16 cellular contexts compared by ENCODE assay signal in genomic region chr9:89554307-89554706, GRCh38. TPM values are rescaled to one million over a fixed set of nuclear protein-coding genes. Genes with fewer than 3 reads are reported as not detected.
A peak's percentile ranks its signal among the peaks of the same experiment; 100 is the strongest.
DNase-seq lines count a peak whose midpoint lies in the region; ATAC-seq and TF ChIP-seq lines count a peak whose summit lies in the region.
"Had no signal": no experiment of that assay in that cellular context is flagged by ENCODE, and none has a peak within 500 bp of the region (broad histone marks: within the 10 kb centered on the region; RNA-seq: fewer than 3 reads in every experiment).

No MANE protein-coding gene starts in this region.

- no peak for DNase-seq in activated T-cell treated with anti-CD3 and anti-CD28 coated beads, Interleukin-2, amount 50 U/mL, for 72 hours
- no peak for DNase-seq in activated T-cell treated with anti-CD3 and anti-CD28 coated beads, Interleukin-2, amount 50 U/mL, for 48 hours
- DNase-seq in left lobe of liver (ENCODE audit: low spot score), result peak; percentile 19
- no peak for DNase-seq in stimulated activated effector memory CD8-positive, alpha-beta T cell treated with anti-CD3 and anti-CD28 coated beads, Interleukin-12 subunit alpha, Interleukin-12 subunit beta, amount 100 ng/mL, for 72 hours (ENCODE audit: low spot score in 2 of 2)
- no peak for DNase-seq in nucleus accumbens (lab: John Stamatoyannopoulos, UW)
- DNase-seq in CD4-positive, alpha-beta T cell, result no peak
- DNase-seq in UCSD-AML1 (lab: John Stamatoyannopoulos, UW; ENCODE audit: unreplicated experiment), result no peak
- DNase-seq: 8988T; CD8-positive, alpha-beta T cell; COR-L47; DMS153; EL; H7 had no signal

- H3K4me3 Mint-ChIP-seq in activated T-cell treated with anti-CD3 and anti-CD28 coated beads, Interleukin-2, amount 50 U/mL, for 72 hours, result no peak overlapping the region
- H3K4me3 Mint-ChIP-seq in stimulated activated effector memory CD8-positive, alpha-beta T cell treated with anti-CD3 and anti-CD28 coated beads, Interleukin-12 subunit alpha, Interleukin-12 subunit beta, amount 100 ng/mL, for 72 hours, result no peak overlapping the region
- H3K4me3 Mint-ChIP-seq in CD4-positive, alpha-beta T cell, result no peak overlapping the region
- H3K4me3 Mint-ChIP-seq: CD8-positive, alpha-beta T cell; GM23338 had no signal

- peaks cover 6% of the 10 kb centered on the region for H3K27me3 Mint-ChIP-seq in activated T-cell treated with anti-CD3 and anti-CD28 coated beads, Interleukin-2, amount 50 U/mL, for 72 hours (ENCODE audit: low read depth)
- no peaks in the 10 kb centered on the region for H3K27me3 Mint-ChIP-seq in CD4-positive, alpha-beta T cell

- H3K27ac ChIP-seq in CD4-positive, alpha-beta T cell (ENCODE audit: low read depth, low read length), result no peak overlapping the region
- H3K27ac ChIP-seq: C4-2B had no signal

- POLR2A ChIA-PET in CD4-positive, alpha-beta T cell (lab: Charles Lee), result interaction anchor here (0.7 kb wide), 1 partner anchor 23 kb away, joined by 3 read pairs; no protein-coding TSS in a partner anchor

- H3K27ac Mint-ChIP-seq in activated T-cell treated with anti-CD3 and anti-CD28 coated beads, Interleukin-2, amount 50 U/mL, for 72 hours, result peak overlapping the region; percentile 38
- H3K27ac Mint-ChIP-seq in stimulated activated effector memory CD8-positive, alpha-beta T cell treated with anti-CD3 and anti-CD28 coated beads, Interleukin-12 subunit alpha, Interleukin-12 subunit beta, amount 100 ng/mL, for 72 hours, result peak overlapping the region; percentile 7
- H3K27ac Mint-ChIP-seq in CD4-positive, alpha-beta T cell, result no peak overlapping the region
- H3K27ac Mint-ChIP-seq: CD8-positive, alpha-beta T cell; GM23338 had no signal

- no peaks in the 10 kb centered on the region for H3K9me3 Mint-ChIP-seq in activated T-cell treated with anti-CD3 and anti-CD28 coated beads, Interleukin-2, amount 50 U/mL, for 72 hours
- H3K9me3 Mint-ChIP-seq in stimulated activated effector memory CD8-positive, alpha-beta T cell treated with anti-CD3 and anti-CD28 coated beads, Interleukin-12 subunit alpha, Interleukin-12 subunit beta, amount 100 ng/mL, for 72 hours, result no peaks in the 10 kb centered on the region
- H3K9me3 Mint-ChIP-seq in CD4-positive, alpha-beta T cell, result no peaks in the 10 kb centered on the region
- H3K9me3 Mint-ChIP-seq: CD8-positive, alpha-beta T cell; GM23338 had no signal

- CTCF ChIA-PET in CD4-positive, alpha-beta T cell (lab: Charles Lee), result interaction anchor here (7.2 kb wide), 1 partner anchor 123 kb away, joined by 156 read pairs; no protein-coding TSS in a partner anchor

- TF ChIP-seq CTCF in CD4-positive, alpha-beta T cell (IDR thresholded peaks at IDR 0.05), result no peak

- no peak for ATAC-seq in activated T-cell treated with anti-CD3 and anti-CD28 coated beads, Interleukin-2, amount 50 U/mL, for 72 hours (replicated peaks in 1 of 2)
- no peak for ATAC-seq in left lobe of liver
- ATAC-seq in stimulated activated effector memory CD8-positive, alpha-beta T cell treated with anti-CD3 and anti-CD28 coated beads, Interleukin-12 subunit alpha, Interleukin-12 subunit beta, amount 100 ng/mL, for 72 hours, result no peak
- ATAC-seq in CD4-positive, alpha-beta T cell (ENCODE audit: poor library complexity), result no peak
- ATAC-seq in HG03521 (IDR thresholded peaks at IDR 0.05; ENCODE audit: unreplicated experiment), result no peak
- ATAC-seq: CD8-positive, alpha-beta T cell had no signal

- H3K9me3 ChIP-seq in CD4-positive, alpha-beta T cell (ENCODE audit: control insufficient read depth, low read length), result no peaks in the 10 kb centered on the region

- H3K36me3 Mint-ChIP-seq in activated T-cell treated with anti-CD3 and anti-CD28 coated beads, Interleukin-2, amount 50 U/mL, for 72 hours (ENCODE audit: insufficient read depth in 2 of 2), result no peaks in the 10 kb centered on the region
- H3K36me3 Mint-ChIP-seq in stimulated activated effector memory CD8-positive, alpha-beta T cell treated with anti-CD3 and anti-CD28 coated beads, Interleukin-12 subunit alpha, Interleukin-12 subunit beta, amount 100 ng/mL, for 72 hours, result no peaks in the 10 kb centered on the region
- H3K36me3 Mint-ChIP-seq in CD4-positive, alpha-beta T cell (ENCODE audit: low read depth), result no peaks in the 10 kb centered on the region
- H3K36me3 Mint-ChIP-seq: CD8-positive, alpha-beta T cell had no signal

- peaks cover 33% of the 10 kb centered on the region for H3K4me1 Mint-ChIP-seq in activated T-cell treated with anti-CD3 and anti-CD28 coated beads, Interleukin-2, amount 50 U/mL, for 72 hours (ENCODE audit: low read depth)
- H3K4me1 Mint-ChIP-seq in stimulated activated effector memory CD8-positive, alpha-beta T cell treated with anti-CD3 and anti-CD28 coated beads, Interleukin-12 subunit alpha, Interleukin-12 subunit beta, amount 100 ng/mL, for 72 hours, result peaks cover 12% of the 10 kb centered on the region
- peaks cover 26% of the 10 kb centered on the region for H3K4me1 Mint-ChIP-seq in CD4-positive, alpha-beta T cell (ENCODE audit: low read depth)

- intact Hi-C loops in CD4-positive, alpha-beta T cell (cut with DNase I, micrococcal nuclease), result no loop called here

- H3K27me3 ChIP-seq in CD4-positive, alpha-beta T cell (ENCODE audit: control insufficient read depth, insufficient read depth, low read length), result no peaks in the 10 kb centered on the region

RNA-seq across cellular contexts. Expression of gene GADD45G, which starts 50.5 kb away (rescaled TPM):
- 1 to 10 TPM; 6.0 TPM for total RNA-seq in activated T-cell treated with anti-CD3 and anti-CD28 coated beads, Interleukin-2, amount 50 U/mL, for 72 hours
- 17.5 TPM for total RNA-seq in left lobe of liver
- 10 to 100 TPM; 15.6 to 16.1 TPM for total RNA-seq in CD4-positive, alpha-beta T cell

RNA-seq across cellular contexts. Expression of gene SEMA4D, which starts 56.4 kb away (rescaled TPM):
- 100 to 1,000 TPM; 182 to 198 TPM for total RNA-seq in activated T-cell treated with anti-CD3 and anti-CD28 coated beads, Interleukin-2, amount 50 U/mL, for 72 hours
- 3.9 TPM for total RNA-seq in left lobe of liver
- total RNA-seq in CD4-positive, alpha-beta T cell, result 100 to 1,000 TPM; 399 to 430 TPM

Comparison
In these comparisons a context has a peak if more than half of its experiments do, and no peak if none do; other contexts are left out.
1. RNA of gene SEMA4D, which starts 56.4 kb away (total RNA-seq): 399 to 430 TPM in CD4-positive, alpha-beta T cell and 182 to 198 TPM in activated T-cell treated with anti-CD3 and anti-CD28 coated beads, Interleukin-2, amount 50 U/mL, for 72 hours; 3.9 TPM in left lobe of liver (single experiment); every median in the first group is over 10 times any median in the second.